24 cellular contexts compared by ENCODE assay signal in genomic region chr11:95483339-95483738, GRCh38.
"Had no signal": no experiment of that assay in that cellular context is flagged by ENCODE, and none has a peak within 500 bp of the region (broad histone marks: within the 10 kb centered on the region; RNA-seq: fewer than 3 reads in every experiment).

No MANE protein-coding gene starts in this region.

- H3K27me3 Mint-ChIP-seq: naive B cell; stimulated activated memory B cell treated with anti-CD40 and anti-IgM and Interleukin-4, amounts not matched to agents 10 μg/mL and 1 μg/mL and 100 μg/mL, for 72 hours; stimulated activated naive CD8-positive, alpha-beta T cell treated with anti-CD3 and anti-CD28 coated beads, Interleukin-15, amount 100 ng/mL, for 72 hours had no signal

- H3K27ac Mint-ChIP-seq: endodermal cell; naive B cell; nephron progenitor cell; stimulated activated memory B cell treated with anti-CD40 and anti-IgM and Interleukin-4, amounts not matched to agents 10 μg/mL and 1 μg/mL and 100 μg/mL, for 72 hours; stimulated activated naive CD8-positive, alpha-beta T cell treated with anti-CD3 and anti-CD28 coated beads, Interleukin-15, amount 100 ng/mL, for 72 hours had no signal

- H3K36me3 ChIP-seq: right lobe of liver, spleen, thoracic aorta, transverse colon had no signal

- DNase-seq: cerebellar nuclear complex; dermis blood vessel endothelial cell; endodermal cell; foreskin keratinocyte; head of caudate nucleus; left colon; left ventricle myocardium superior; mesendoderm; naive B cell; nephron progenitor cell; psoas muscle; retina; right lobe of liver; spleen; stimulated activated CD4-positive, alpha-beta T cell treated with anti-CD3 and anti-CD28 coated beads, Interleukin-15, amount 100 ng/mL, for 24 hours; stimulated activated CD4-positive, alpha-beta T cell treated with anti-CD3 and anti-CD28 coated beads, Interleukin-1b, Interleukin-23, amount 100 ng/mL, for 48 hours; stimulated activated CD4-positive, alpha-beta T cell treated with anti-CD3 and anti-CD28 coated beads, Interleukin-4, amount 100 ng/mL, for 24 hours; stimulated activated naive CD8-positive, alpha-beta T cell treated with anti-CD3 and anti-CD28 coated beads, Interleukin-15, amount 100 ng/mL, for 72 hours; transverse colon had no signal

- H2AFZ ChIP-seq: hepatocyte had no signal

- H3K4me1 ChIP-seq: psoas muscle, right lobe of liver, spleen, transverse colon had no signal

- H3K36me3 Mint-ChIP-seq: naive B cell; stimulated activated memory B cell treated with anti-CD40 and anti-IgM and Interleukin-4, amounts not matched to agents 10 μg/mL and 1 μg/mL and 100 μg/mL, for 72 hours had no signal

- H3K9me3 Mint-ChIP-seq: stimulated activated memory B cell treated with anti-CD40 and anti-IgM and Interleukin-4, amounts not matched to agents 10 μg/mL and 1 μg/mL and 100 μg/mL, for 72 hours; stimulated activated naive CD8-positive, alpha-beta T cell treated with anti-CD3 and anti-CD28 coated beads, Interleukin-15, amount 100 ng/mL, for 72 hours had no signal

- H3K4me3 ChIP-seq: hepatocyte, lung, psoas muscle, right lobe of liver, spleen, thoracic aorta, transverse colon had no signal

- ATAC-seq: foreskin keratinocyte; left colon; left ventricle myocardium superior; psoas muscle; right lobe of liver; stimulated activated memory B cell treated with anti-CD40 and anti-IgM and Interleukin-4, amounts not matched to agents 10 μg/mL and 1 μg/mL and 100 μg/mL, for 72 hours; stimulated activated naive CD8-positive, alpha-beta T cell treated with anti-CD3 and anti-CD28 coated beads, Interleukin-15, amount 100 ng/mL, for 72 hours had no signal

- H3K27ac ChIP-seq: foreskin keratinocyte, hepatocyte, psoas muscle, right lobe of liver, thoracic aorta, transverse colon had no signal

- H3K9me3 ChIP-seq: psoas muscle, right lobe of liver, spleen, thoracic aorta, transverse colon had no signal

- H3K27me3 ChIP-seq: foreskin keratinocyte, hepatocyte, right lobe of liver, spleen, transverse colon had no signal

- FAIRE-seq: colon had no signal

- H3K4me3 Mint-ChIP-seq: endodermal cell; naive B cell; nephron progenitor cell; stimulated activated memory B cell treated with anti-CD40 and anti-IgM and Interleukin-4, amounts not matched to agents 10 μg/mL and 1 μg/mL and 100 μg/mL, for 72 hours; stimulated activated naive CD8-positive, alpha-beta T cell treated with anti-CD3 and anti-CD28 coated beads, Interleukin-15, amount 100 ng/mL, for 72 hours had no signal

- H3K4me2 ChIP-seq: hepatocyte had no signal
